8 cellular contexts compared by ENCODE assay signal in genomic region chr19:48169585-48169973, GRCh38.
A peak's percentile ranks its signal among the peaks of the same experiment; 100 is the strongest.
DNase-seq lines count a peak whose midpoint lies in the region; ATAC-seq and TF ChIP-seq lines count a peak whose summit lies in the region.

No MANE protein-coding gene starts in this region.

- in situ Hi-C loops in T47D (cut with HindIII; ENCODE audit: low pct_unique_long_range_greater_than_20kb, low sequenced_read_pairs): no loop called here

- ATAC-seq in HG02763 (IDR thresholded peaks at IDR 0.05; ENCODE audit: unreplicated experiment) (peak; percentile 4), GM19463 (IDR thresholded peaks at IDR 0.05; ENCODE audit: unreplicated experiment) (no peak)

- TF ChIP-seq CTCF in WI38 (IDR thresholded peaks at IDR 0.05; ENCODE audit: low read depth, low read length): no peak

- peak overlapping the region; percentile 86 for H3K4me3 ChIP-seq in WI38 (ENCODE audit: low read depth, low read length)

- DNase-seq in DMS153 treated with DMSO at 0.1 percent for 48 hours (lab: John Stamatoyannopoulos, UW; ENCODE audit: unreplicated experiment) (peak; percentile 78), NCI-H2029 treated with DMSO at 0.1 percent for 48 hours (lab: John Stamatoyannopoulos, UW) (peak; percentile 62), T47D (ENCODE audit: low read depth in 1 of 2, low spot score in 1 of 2) (peak; percentile 65 to 86), iris pigment epithelial cell (ENCODE audit: low read depth) (peak; percentile 55)
- DNase-seq in stimulated activated CD4-positive, alpha-beta T cell treated with anti-CD3 and anti-CD28 coated beads, Interleukin-15, amount 100 ng/mL, for 1 hour (ENCODE audit: low read depth in 1 of 2, low spot score in 1 of 2): peak; percentile 89
